ENCODE assay signal across 20 cellular contexts in genomic region chr4:176286728-176287127, GRCh38. TPM values are rescaled to one million over a fixed set of nuclear protein-coding genes. Genes with fewer than 3 reads are reported as not detected.
A peak's percentile ranks its signal among the peaks of the same experiment; 100 is the strongest.
DNase-seq lines count a peak whose midpoint lies in the region; TF ChIP-seq lines count a peak whose summit lies in the region.
"Had no signal": no experiment of that assay in that cellular context is flagged by ENCODE, and none has a peak within 500 bp of the region (broad histone marks: within the 10 kb centered on the region; RNA-seq: fewer than 3 reads in every experiment).

No MANE protein-coding gene starts in this region.

- peak overlapping the region; percentile 16 for H2AFZ ChIP-seq in osteoblast (ENCODE audit: low read length)

- H3K36me3 ChIP-seq in osteoblast (ENCODE audit: insufficient read depth, low read length), result no peaks in the 10 kb centered on the region
- H3K36me3 ChIP-seq: BLaER1 had no signal

- H3K27me3 ChIP-seq in osteoblast (ENCODE audit: insufficient read depth, low read length), result no peaks in the 10 kb centered on the region
- H3K27me3 ChIP-seq: BLaER1 had no signal

- in situ Hi-C loops in G401 (cut with HindIII; ENCODE audit: low sequenced_read_pairs), result no loop called here

- H3K9me3 ChIP-seq in osteoblast (ENCODE audit: low read depth, low read length), result no peaks in the 10 kb centered on the region

- H3K27ac ChIP-seq in osteoblast (ENCODE audit: low read depth, low read length), result no peak overlapping the region
- H3K27ac ChIP-seq: BLaER1 had no signal

- DNase-seq in AG09319 (ENCODE audit: extremely low read depth, low read depth) (peak; percentile 73), G401 (ENCODE audit: low spot score) (peak; percentile 93), cerebellum (ENCODE audit: low spot score) (peak; percentile 81), osteoblast (ENCODE audit: insufficient read length, low spot score, missing footprints) (no peak), DMS79 (lab: John Stamatoyannopoulos, UW) (no peak), hippocampal formation (lab: John Stamatoyannopoulos, UW) (no peak), D341Med (ENCODE audit: low spot score) (no peak)
- DNase-seq: ACHN; CD8-positive, alpha-beta T cell; H9; Kasumi-1; MM.1S; NCI-H1105 treated with DMSO at 0.1 percent for 48 hours; NCI-H1694 treated with DMSO at 0.1 percent for 48 hours; NCI-H2107; NCI-H2227 treated with DMSO at 0.1 percent for 48 hours; NCI-H524 treated with DMSO at 0.1 percent for 48 hours; SHP77 had no signal

- no peak overlapping the region for H3K4me2 ChIP-seq in osteoblast (ENCODE audit: insufficient read depth, low read length)
- H3K4me2 ChIP-seq: BLaER1 had no signal

- TF ChIP-seq CTCF in AG09319 (IDR thresholded peaks at IDR 0.05; ENCODE audit: low read depth, low read length) (no peak), osteoblast (IDR thresholded peaks at IDR 0.05; ENCODE audit: extremely low read depth, low read depth, low read length) (no peak)

- H3K4me1 ChIP-seq in osteoblast (ENCODE audit: insufficient read depth, low read length), result no peaks in the 10 kb centered on the region
- H3K4me1 ChIP-seq: BLaER1 had no signal

- H3K79me2 ChIP-seq in osteoblast (ENCODE audit: insufficient read depth, low read length), result no peaks in the 10 kb centered on the region

- no peaks in the 10 kb centered on the region for H4K20me1 ChIP-seq in osteoblast (ENCODE audit: insufficient read depth, low read length)
- H4K20me1 ChIP-seq: BLaER1 had no signal

- no peak overlapping the region for H3K4me3 ChIP-seq in osteoblast (ENCODE audit: insufficient read depth, low read length)
- H3K4me3 ChIP-seq: BLaER1 had no signal

RNA-seq across cellular contexts. Expression of gene ASB5, which starts 17.7 kb away (rescaled TPM):
- total RNA-seq in G401 (2014; rRNA removed; shearing (Covaris generic)), result not detected in 2 replicates
- total RNA-seq in cerebellum (0.36 TPM), osteoblast (0.29 and 1.1 TPM in 2 replicates)
- total RNA-seq: CD8-positive, alpha-beta T cell; H9; HT1080 had no signal

RNA-seq across cellular contexts. Expression of gene SPCS3, which starts 33.0 kb away (rescaled TPM):
- 48.9 and 79.5 TPM in 2 replicates for total RNA-seq in G401 (2014; rRNA removed; shearing (Covaris generic))
- 89.8 TPM for total RNA-seq in cerebellum
- total RNA-seq in osteoblast, result 113 and 115 TPM in 2 replicates

Comparison
In these comparisons a context has a peak if more than half of its experiments do, and no peak if none do; other contexts are left out.
1. DNase-seq: peak in AG09319 (single experiment), G401 (single experiment) and cerebellum (single experiment); none in osteoblast (single experiment), DMS79 (single experiment), hippocampal formation (0 of 2) and D341Med (single experiment).